Comparison of ENCODE assay signal across 19 cellular contexts in genomic region chr9:32989651-32990050, GRCh38. TPM values are rescaled to one million over a fixed set of nuclear protein-coding genes. Genes with fewer than 3 reads are reported as not detected.
DNase-seq lines count a peak whose midpoint lies in the region; ATAC-seq and TF ChIP-seq lines count a peak whose summit lies in the region.
"Had no signal": no experiment of that assay in that cellular context is flagged by ENCODE, and none has a peak within 500 bp of the region (broad histone marks: within the 10 kb centered on the region; RNA-seq: fewer than 3 reads in every experiment).

No MANE protein-coding gene starts in this region.

- H3K27ac ChIP-seq in mammary epithelial cell (ENCODE audit: insufficient read depth, low read depth, low read length): no peak overlapping the region
- H3K27ac ChIP-seq: KMS-11 had no signal

- H3K4me1 Mint-ChIP-seq in MCF 10A (ENCODE audit: insufficient read depth, unreplicated experiment) (peaks cover 6% of the 10 kb centered on the region), chondrocyte (ENCODE audit: low read depth) (peaks cover 10% of the 10 kb centered on the region)
- H3K4me1 Mint-ChIP-seq in T-helper 2 cell treated with Interferon-gamma antibody and Interleukin-4, amounts not matched to agents 5 μg/mL and 100 μg/mL, for 36 hours (ENCODE audit: low read depth): peaks cover 3% of the 10 kb centered on the region
- H3K4me1 Mint-ChIP-seq: GM23338 had no signal

- no peaks in the 10 kb centered on the region for H3K9me3 ChIP-seq in mammary epithelial cell (replicated peaks; ENCODE audit: insufficient read depth, low read length)
- H3K9me3 ChIP-seq in mucosa of descending colon: no peaks in the 10 kb centered on the region

- WGBS in mammary epithelial cell (ENCODE audit: low coverage, missing lambda C conversion rate): 100% methylated on average over 8 of the region's 8 CpGs

- no peak for ATAC-seq in mucosa of descending colon
- ATAC-seq: GM23338, Right ventricle myocardium inferior had no signal

- intact Hi-C loops in MCF 10A (cut with micrococcal nuclease): no loop called here
- intact Hi-C loops in mammary epithelial cell (cut with micrococcal nuclease): no loop called here
- intact Hi-C loops in mucosa of descending colon (cut with DNase I, micrococcal nuclease): no loop called here

- H3K4me1 ChIP-seq in mammary epithelial cell (ENCODE audit: insufficient read depth, low read length) (no peaks in the 10 kb centered on the region), mucosa of descending colon (ENCODE audit: low read depth) (no peaks in the 10 kb centered on the region)

- H3K27me3 Mint-ChIP-seq in MCF 10A (ENCODE audit: insufficient read depth, unreplicated experiment) (no peaks in the 10 kb centered on the region), chondrocyte (ENCODE audit: low read depth) (no peaks in the 10 kb centered on the region)
- no peaks in the 10 kb centered on the region for H3K27me3 Mint-ChIP-seq in T-helper 2 cell treated with Interferon-gamma antibody and Interleukin-4, amounts not matched to agents 5 μg/mL and 100 μg/mL, for 36 hours (ENCODE audit: low read depth)
- H3K27me3 Mint-ChIP-seq: CD4-positive, alpha-beta memory T cell had no signal

- H3K27ac Mint-ChIP-seq in MCF 10A (ENCODE audit: low read depth, unreplicated experiment) (peak overlapping the region; percentile 47), chondrocyte (ENCODE audit: unreplicated experiment) (no peak overlapping the region)
- peak overlapping the region; percentile 47 for H3K27ac Mint-ChIP-seq in T-helper 2 cell treated with Interferon-gamma antibody and Interleukin-4, amounts not matched to agents 5 μg/mL and 100 μg/mL, for 36 hours
- H3K27ac Mint-ChIP-seq: GM23338 had no signal

- H3K4me3 Mint-ChIP-seq in MCF 10A (ENCODE audit: unreplicated experiment): no peak overlapping the region
- H3K4me3 Mint-ChIP-seq in T-helper 2 cell treated with Interferon-gamma antibody and Interleukin-4, amounts not matched to agents 5 μg/mL and 100 μg/mL, for 36 hours: no peak overlapping the region
- no peak overlapping the region for H3K4me3 Mint-ChIP-seq in chondrocyte (ENCODE audit: unreplicated experiment)
- H3K4me3 Mint-ChIP-seq: CD4-positive, alpha-beta memory T cell; GM23338 had no signal

- no peak overlapping the region for H2AFZ ChIP-seq in mammary epithelial cell (ENCODE audit: low read depth, low read length)
- H2AFZ ChIP-seq: GM23338 had no signal

- H3K4me2 ChIP-seq in mammary epithelial cell (ENCODE audit: insufficient read depth, low read depth, low read length): no peak overlapping the region
- H3K4me2 ChIP-seq: GM23338, KMS-11 had no signal

- H3K9ac ChIP-seq in mammary epithelial cell (ENCODE audit: insufficient read depth, low read length): no peak overlapping the region
- H3K9ac ChIP-seq: KMS-11 had no signal

- peaks cover 56% of the 10 kb centered on the region for H3K79me2 ChIP-seq in mammary epithelial cell (ENCODE audit: insufficient read depth, low read length)

- POLR2A ChIA-PET in MCF 10A (lab: Yijun Ruan, JAX): interaction anchor here (0.6 kb wide), 1 partner anchor 595 kb away, joined by 3 read pairs; no protein-coding TSS in a partner anchor

- no peaks in the 10 kb centered on the region for H4K20me1 ChIP-seq in mammary epithelial cell (ENCODE audit: insufficient read depth, low read length)

- TF ChIP-seq CTCF in MCF 10A (IDR thresholded peaks at IDR 0.05; ENCODE audit: unreplicated experiment) (no peak), mammary epithelial cell (conservative IDR thresholded peaks at IDR 0.05 in 1 of 2, IDR thresholded peaks at IDR 0.05 in 1 of 2; ENCODE audit: extremely low read depth in 1 of 2, insufficient read depth in 1 of 2, low read depth in 1 of 2, low read length in 2 of 2) (no peak), cardiac fibroblast (IDR thresholded peaks at IDR 0.05; ENCODE audit: low read depth, low read length) (no peak), chondrocyte (IDR thresholded peaks at IDR 0.05) (no peak), mucosa of descending colon (IDR thresholded peaks at IDR 0.05) (no peak)

- CTCF ChIA-PET in MCF 10A (lab: Yijun Ruan, JAX) (no interaction called here), mammary epithelial cell (lab: Charles Lee; ENCODE audit: low non-redundant PET) (no interaction called here)

- BruUV-seq in MCF 10A (replicated peaks; lab: Mats Ljungman, UMichigan) (no TSS peak), mammary epithelial cell (replicated peaks; lab: Mats Ljungman, UMichigan) (no TSS peak)

- H3K36me3 ChIP-seq in mammary epithelial cell (ENCODE audit: insufficient read depth, low read length): peaks cover 41% of the 10 kb centered on the region
- H3K36me3 ChIP-seq in mucosa of descending colon (ENCODE audit: low read depth): peaks cover 4% of the 10 kb centered on the region

- dilution Hi-C loops in mammary epithelial cell (cut with HindIII; ENCODE audit: low sequenced_read_pairs): no loop called here

- DNase-seq in MCF 10A (ENCODE audit: unreplicated experiment) (no peak), mammary epithelial cell (no peak), cardiac fibroblast (ENCODE audit: low read depth in 2 of 2) (peak; percentile 5 to 43), superior temporal gyrus (ENCODE audit: extremely low spot score) (no peak), NCI-H2171 treated with DMSO at 0.1 percent for 48 hours (lab: John Stamatoyannopoulos, UW) (no peak), chondrocyte (ENCODE audit: low spot score) (no peak), mucosa of descending colon (no peak)
- DNase-seq in T-helper 2 cell treated with Interferon-gamma antibody and Interleukin-4, amounts not matched to agents 5 μg/mL and 100 μg/mL, for 36 hours (ENCODE audit: low spot score): no peak
- DNase-seq: DMS79 treated with DMSO at 0.1 percent for 48 hours, GDM1, MM.1S, NCI-H1105, NCI-H187, NCI-H446 treated with DMSO at 0.1 percent for 48 hours, NCI-H774 had no signal

- in situ Hi-C loops in mammary epithelial cell (cut with MboI; ENCODE audit: low sequenced_read_pairs in 2 of 2): no loop called here

- no peaks in the 10 kb centered on the region for H3K27me3 ChIP-seq in mammary epithelial cell (ENCODE audit: insufficient read depth, low read length)

- H3K36me3 Mint-ChIP-seq in MCF 10A (ENCODE audit: insufficient read depth, unreplicated experiment): peaks cover 87% of the 10 kb centered on the region
- H3K36me3 Mint-ChIP-seq in T-helper 2 cell treated with Interferon-gamma antibody and Interleukin-4, amounts not matched to agents 5 μg/mL and 100 μg/mL, for 36 hours (ENCODE audit: low read depth): peaks cover 42% of the 10 kb centered on the region
- H3K36me3 Mint-ChIP-seq in chondrocyte (ENCODE audit: low read depth): peaks cover 22% of the 10 kb centered on the region

- H3K4me3 ChIP-seq in mammary epithelial cell (replicated peaks in 1 of 3; ENCODE audit: insufficient read depth in 1 of 3, low read depth in 2 of 3, low read length in 3 of 3) (no peak overlapping the region), cardiac fibroblast (replicated peaks in 1 of 2; ENCODE audit: low read depth in 2 of 2, low read length in 2 of 2) (no peak overlapping the region), mucosa of descending colon (no peak overlapping the region)
- H3K4me3 ChIP-seq: GM23338 had no signal

- H3K9me3 Mint-ChIP-seq in MCF 10A (ENCODE audit: unreplicated experiment): no peaks in the 10 kb centered on the region
- no peaks in the 10 kb centered on the region for H3K9me3 Mint-ChIP-seq in T-helper 2 cell treated with Interferon-gamma antibody and Interleukin-4, amounts not matched to agents 5 μg/mL and 100 μg/mL, for 36 hours
- H3K9me3 Mint-ChIP-seq in chondrocyte (ENCODE audit: low read depth): no peaks in the 10 kb centered on the region
- H3K9me3 Mint-ChIP-seq: CD4-positive, alpha-beta memory T cell; GM23338 had no signal

RNA-seq across cellular contexts. Expression of gene APTX, which starts 11.8 kb away (rescaled TPM):
- total RNA-seq in MCF 10A (2022) (97.4 and 99.2 TPM in 2 replicates), mammary epithelial cell (10 to 100 TPM; 37.5 to 72.2 TPM), chondrocyte (24.0 to 28.0 TPM (median 27.4 TPM) in 3 replicates), mucosa of descending colon (10 to 100 TPM; 23.4 to 28.3 (median 27.5) TPM)
- polyA plus RNA-seq in mammary epithelial cell: 46.2 TPM
- polyA minus RNA-seq in mammary epithelial cell: 37.8 TPM

RNA-seq across cellular contexts. Expression of gene DNAJA1, which starts 35.4 kb away (rescaled TPM):
- total RNA-seq in MCF 10A (2022) (58.2 and 82.7 TPM in 2 replicates), mammary epithelial cell (100 to 1,000 TPM in 1 of 2 donors, 10 to 100 TPM in 1; 52.7 to 106 TPM), chondrocyte (81.2 to 121 TPM (median 81.9 TPM) in 3 replicates), mucosa of descending colon (100 to 1,000 TPM in 1 of 3 donors, 10 to 100 TPM in 2; 47.3 to 122 (median 74.4) TPM)
- polyA plus RNA-seq in mammary epithelial cell: 108 TPM
- polyA minus RNA-seq in mammary epithelial cell: 55.0 TPM

Comparison
In these comparisons a context has a peak if more than half of its experiments do, and no peak if none do; other contexts are left out.
1. DNase-seq: peak in cardiac fibroblast (2 of 2); none in MCF 10A (single experiment), mammary epithelial cell (single experiment), T-helper 2 cell treated with Interferon-gamma antibody and Interleukin-4, amounts not matched to agents 5 μg/mL and 100 μg/mL, for 36 hours (single experiment), superior temporal gyrus (single experiment), NCI-H2171 treated with DMSO at 0.1 percent for 48 hours (single experiment), chondrocyte (single experiment) and mucosa of descending colon (0 of 3).